8 cellular contexts compared by ENCODE assay signal in genomic region chr18:23283933-23284430, GRCh38.
DNase-seq lines count a peak whose midpoint lies in the region; ATAC-seq lines count a peak whose summit lies in the region.

No MANE protein-coding gene starts in this region.

- no peak overlapping the region for H3K27ac ChIP-seq in substantia nigra (ENCODE audit: low read depth, low read length, poor library complexity, severe bottlenecking)

- H3K27me3 Mint-ChIP-seq in T-helper 2 cell treated with Interferon-gamma antibody and Interleukin-4, amounts not matched to agents 5 μg/mL and 100 μg/mL, for 36 hours (ENCODE audit: low read depth): no peaks in the 10 kb centered on the region
- no peaks in the 10 kb centered on the region for H3K27me3 Mint-ChIP-seq in activated T-helper 2 cell treated with anti-CD3 and anti-CD28 coated beads, Interferon-gamma antibody, Interleukin-2, Interleukin-4, amounts not matched to agents 10 μg/mL and 5 μg/mL and 100 μg/mL, durations not matched to agents 14 hours and 24 hours and 36 hours (ENCODE audit: low read depth)

- H3K9me3 Mint-ChIP-seq in T-helper 2 cell treated with Interferon-gamma antibody and Interleukin-4, amounts not matched to agents 5 μg/mL and 100 μg/mL, for 36 hours: no peaks in the 10 kb centered on the region
- no peaks in the 10 kb centered on the region for H3K9me3 Mint-ChIP-seq in activated T-helper 2 cell treated with anti-CD3 and anti-CD28 coated beads, Interferon-gamma antibody, Interleukin-2, Interleukin-4, amounts not matched to agents 10 μg/mL and 5 μg/mL and 100 μg/mL, durations not matched to agents 14 hours and 24 hours and 36 hours

- no peak overlapping the region for H3K27ac Mint-ChIP-seq in T-helper 2 cell treated with Interferon-gamma antibody and Interleukin-4, amounts not matched to agents 5 μg/mL and 100 μg/mL, for 36 hours
- peak overlapping the region; percentile 76 for H3K27ac Mint-ChIP-seq in activated T-helper 2 cell treated with anti-CD3 and anti-CD28 coated beads, Interferon-gamma antibody, Interleukin-2, Interleukin-4, amounts not matched to agents 10 μg/mL and 5 μg/mL and 100 μg/mL, durations not matched to agents 14 hours and 24 hours and 36 hours

- H3K4me1 Mint-ChIP-seq in T-helper 2 cell treated with Interferon-gamma antibody and Interleukin-4, amounts not matched to agents 5 μg/mL and 100 μg/mL, for 36 hours (ENCODE audit: low read depth): peaks cover 11% of the 10 kb centered on the region
- peaks cover 28% of the 10 kb centered on the region for H3K4me1 Mint-ChIP-seq in activated T-helper 2 cell treated with anti-CD3 and anti-CD28 coated beads, Interferon-gamma antibody, Interleukin-2, Interleukin-4, amounts not matched to agents 10 μg/mL and 5 μg/mL and 100 μg/mL, durations not matched to agents 14 hours and 24 hours and 36 hours (ENCODE audit: low read depth)

- no peak overlapping the region for H3K4me3 Mint-ChIP-seq in T-helper 2 cell treated with Interferon-gamma antibody and Interleukin-4, amounts not matched to agents 5 μg/mL and 100 μg/mL, for 36 hours
- no peak overlapping the region for H3K4me3 Mint-ChIP-seq in activated T-helper 2 cell treated with anti-CD3 and anti-CD28 coated beads, Interferon-gamma antibody, Interleukin-2, Interleukin-4, amounts not matched to agents 10 μg/mL and 5 μg/mL and 100 μg/mL, durations not matched to agents 14 hours and 24 hours and 36 hours (ENCODE audit: low read depth)

- DNase-seq in T-helper 2 cell treated with Interferon-gamma antibody and Interleukin-4, amounts not matched to agents 5 μg/mL and 100 μg/mL, for 36 hours (ENCODE audit: low spot score): peak; percentile 62
- DNase-seq in T-helper 2 cell (no peak), renal cortical epithelial cell (ENCODE audit: low read depth) (peak; percentile 89), NCI-H524 (lab: John Stamatoyannopoulos, UW) (no peak), SHP77 treated with DMSO at 0.1 percent for 48 hours (lab: John Stamatoyannopoulos, UW) (no peak), substantia nigra (lab: John Stamatoyannopoulos, UW) (no peak)
- DNase-seq in activated T-helper 2 cell treated with anti-CD3 and anti-CD28 coated beads, Interferon-gamma antibody, Interleukin-2, Interleukin-4, amounts not matched to agents 10 μg/mL and 5 μg/mL and 100 μg/mL, durations not matched to agents 14 hours and 24 hours and 36 hours (ENCODE audit: low spot score): no peak

- no peaks in the 10 kb centered on the region for H3K36me3 Mint-ChIP-seq in T-helper 2 cell treated with Interferon-gamma antibody and Interleukin-4, amounts not matched to agents 5 μg/mL and 100 μg/mL, for 36 hours (ENCODE audit: low read depth)
- no peaks in the 10 kb centered on the region for H3K36me3 Mint-ChIP-seq in activated T-helper 2 cell treated with anti-CD3 and anti-CD28 coated beads, Interferon-gamma antibody, Interleukin-2, Interleukin-4, amounts not matched to agents 10 μg/mL and 5 μg/mL and 100 μg/mL, durations not matched to agents 14 hours and 24 hours and 36 hours (ENCODE audit: low read depth)

- intact Hi-C loops in activated T-helper 2 cell treated with anti-CD3 and anti-CD28 coated beads, Interferon-gamma antibody, Interleukin-2, Interleukin-4, amounts not matched to agents 10 μg/mL and 5 μg/mL and 100 μg/mL, durations not matched to agents 14 hours and 24 hours and 36 hours (cut with micrococcal nuclease): loop anchor here (1.0 to 10.0 kb wide), 5 partner anchors 25 to 149 kb away; partner anchors contain the start of gene CABLES1

- peak; percentile 87 for ATAC-seq in HG03175 (IDR thresholded peaks at IDR 0.05; ENCODE audit: unreplicated experiment)

Comparison
In these comparisons a context has a peak if more than half of its experiments do, and no peak if none do; other contexts are left out.
1. DNase-seq: peak in T-helper 2 cell treated with Interferon-gamma antibody and Interleukin-4, amounts not matched to agents 5 μg/mL and 100 μg/mL, for 36 hours (single experiment) and renal cortical epithelial cell (single experiment); none in T-helper 2 cell (0 of 5), activated T-helper 2 cell treated with anti-CD3 and anti-CD28 coated beads, Interferon-gamma antibody, Interleukin-2, Interleukin-4, amounts not matched to agents 10 μg/mL and 5 μg/mL and 100 μg/mL, durations not matched to agents 14 hours and 24 hours and 36 hours (single experiment), NCI-H524 (0 of 2), SHP77 treated with DMSO at 0.1 percent for 48 hours (single experiment) and substantia nigra (0 of 49).